Comparison of ENCODE assay signal across 8 cellular contexts in genomic region chr5:66757219-66757833, GRCh38.
A peak's percentile ranks its signal among the peaks of the same experiment; 100 is the strongest.
DNase-seq lines count a peak whose midpoint lies in the region; ATAC-seq and TF ChIP-seq lines count a peak whose summit lies in the region.

No MANE protein-coding gene starts in this region.

- H3K9me3 ChIP-seq in right atrium auricular region (no peaks in the 10 kb centered on the region), spleen (no peaks in the 10 kb centered on the region)

- DNase-seq in AG04449 (ENCODE audit: low read depth, low spot score) (peak; percentile 5), NCI-H2171 treated with DMSO at 0.1 percent for 48 hours (lab: John Stamatoyannopoulos, UW) (peak; percentile 42), right atrium auricular region (ENCODE audit: low spot score) (peak; percentile 69), spleen (no peak), T1000 (lab: John Stamatoyannopoulos, UW) (no peak)
- DNase-seq in activated naive CD4-positive, alpha-beta T cell treated with anti-CD3 and anti-CD28 coated beads, Interleukin-2, amount 50 U/mL, for 16 hours: peak; percentile 16

- ATAC-seq in HG02870 (IDR thresholded peaks at IDR 0.05; ENCODE audit: unreplicated experiment): no peak

- H3K4me3 ChIP-seq in AG04449 (ENCODE audit: low read depth, low read length): no peak overlapping the region
- H3K4me3 ChIP-seq in right atrium auricular region: no peak overlapping the region
- no peak overlapping the region for H3K4me3 ChIP-seq in spleen

- H3K4me1 ChIP-seq in right atrium auricular region: peaks cover 0 to 10% of the 10 kb centered on the region in 2 donors
- H3K4me1 ChIP-seq in spleen: no peaks in the 10 kb centered on the region

- no peaks in the 10 kb centered on the region for H3K27me3 ChIP-seq in right atrium auricular region
- H3K27me3 ChIP-seq in spleen (replicated peaks in 1 of 7): peaks cover 0 to 21% (median 0%) of the 10 kb centered on the region in 7 donors

- TF ChIP-seq CTCF in AG04449 (IDR thresholded peaks at IDR 0.05; ENCODE audit: insufficient read depth, low read length, missing control alignments) (no peak), GM12872 (IDR thresholded peaks at IDR 0.05; ENCODE audit: insufficient read depth, low read depth, low read length) (peak; percentile 44), right atrium auricular region (IDR thresholded peaks at IDR 0.05) (peak; percentile 26 to 66), spleen (IDR thresholded peaks at IDR 0.05 in 8 of 11, conservative IDR thresholded peaks at IDR 0.05 in 3 of 11) (peak in 9 of 11 experiments; percentile 15 to 50 (median 35))

- no peak for TF ChIP-seq POLR2A in spleen (IDR thresholded peaks at IDR 0.05)

- POLR2A ChIA-PET in AG04449 (lab: Yijun Ruan, JAX): no interaction called here

- no peaks in the 10 kb centered on the region for H3K36me3 ChIP-seq in right atrium auricular region
- H3K36me3 ChIP-seq in spleen: no peaks in the 10 kb centered on the region

- H3K27ac ChIP-seq in right atrium auricular region (no peak overlapping the region), spleen (no peak overlapping the region)

- CTCF ChIA-PET in AG04449 (lab: Yijun Ruan, JAX): interaction anchor here (0.7 to 10.2 kb wide), 5 partner anchors 9 to 582 kb away, joined by 3 to 115 read pairs (median 4); no protein-coding TSS in a partner anchor

- intact Hi-C loops in spleen (cut with DNase I; ENCODE audit: low total_unique reads): loop anchor here (5.0 kb wide), 1 partner anchor 450 kb away; no protein-coding TSS in a partner anchor

- WGBS in spleen, 5 donors: 38 to 56% (median 52%) methylated on average over 5 of the region's 5 CpGs

Comparison
In these comparisons a context has a peak if more than half of its experiments do, and no peak if none do; other contexts are left out.
1. DNase-seq: peak in AG04449 (single experiment), NCI-H2171 treated with DMSO at 0.1 percent for 48 hours (single experiment), activated naive CD4-positive, alpha-beta T cell treated with anti-CD3 and anti-CD28 coated beads, Interleukin-2, amount 50 U/mL, for 16 hours (single experiment) and right atrium auricular region (single experiment); none in spleen (single experiment) and T1000 (single experiment).